Comparison of ENCODE assay signal across 1 cellular context in the genomic region with DNA sequence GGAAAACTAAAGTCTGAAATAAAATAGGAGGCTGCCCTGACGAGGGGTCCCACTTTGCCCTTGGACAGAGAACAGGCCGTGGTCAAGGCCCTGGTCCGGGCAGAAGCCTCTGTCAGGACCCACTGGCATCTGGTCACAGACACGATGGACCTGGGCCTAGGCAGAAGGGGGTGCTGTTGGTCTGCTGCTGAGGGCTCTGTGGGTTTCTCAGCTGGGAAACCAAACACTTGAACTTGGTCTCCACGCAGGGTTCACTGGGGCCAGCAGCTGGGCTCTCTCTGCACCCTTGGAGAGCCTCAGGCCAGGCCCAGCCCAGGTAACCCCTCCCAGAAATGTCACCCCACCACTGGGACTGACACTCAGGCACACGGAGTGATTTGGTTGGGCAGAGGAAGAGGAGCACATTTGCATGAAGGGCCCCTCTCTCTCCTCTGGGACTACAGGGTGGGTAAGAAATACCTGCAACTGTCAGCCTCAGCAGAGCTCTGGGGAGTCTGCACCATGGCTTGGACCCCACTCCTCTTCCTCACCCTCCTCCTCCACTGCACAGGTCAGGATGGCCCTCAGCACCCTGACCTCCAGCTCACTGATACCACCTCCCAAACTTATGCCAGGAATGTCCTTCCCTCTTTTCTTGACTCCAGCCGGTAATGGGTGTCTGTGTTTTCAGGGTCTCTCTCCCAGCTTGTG.
A peak's percentile ranks its signal among the peaks of the same experiment; 100 is the strongest.
TF ChIP-seq lines count a peak whose summit lies in the region.

No MANE protein-coding gene starts in this region.

TF ChIP-seq in K562, 482 proteins besides CTCF, POLR2A, EP300 and RAD21 (continued from another document):
- TF ChIP-seq, protein P1, sequence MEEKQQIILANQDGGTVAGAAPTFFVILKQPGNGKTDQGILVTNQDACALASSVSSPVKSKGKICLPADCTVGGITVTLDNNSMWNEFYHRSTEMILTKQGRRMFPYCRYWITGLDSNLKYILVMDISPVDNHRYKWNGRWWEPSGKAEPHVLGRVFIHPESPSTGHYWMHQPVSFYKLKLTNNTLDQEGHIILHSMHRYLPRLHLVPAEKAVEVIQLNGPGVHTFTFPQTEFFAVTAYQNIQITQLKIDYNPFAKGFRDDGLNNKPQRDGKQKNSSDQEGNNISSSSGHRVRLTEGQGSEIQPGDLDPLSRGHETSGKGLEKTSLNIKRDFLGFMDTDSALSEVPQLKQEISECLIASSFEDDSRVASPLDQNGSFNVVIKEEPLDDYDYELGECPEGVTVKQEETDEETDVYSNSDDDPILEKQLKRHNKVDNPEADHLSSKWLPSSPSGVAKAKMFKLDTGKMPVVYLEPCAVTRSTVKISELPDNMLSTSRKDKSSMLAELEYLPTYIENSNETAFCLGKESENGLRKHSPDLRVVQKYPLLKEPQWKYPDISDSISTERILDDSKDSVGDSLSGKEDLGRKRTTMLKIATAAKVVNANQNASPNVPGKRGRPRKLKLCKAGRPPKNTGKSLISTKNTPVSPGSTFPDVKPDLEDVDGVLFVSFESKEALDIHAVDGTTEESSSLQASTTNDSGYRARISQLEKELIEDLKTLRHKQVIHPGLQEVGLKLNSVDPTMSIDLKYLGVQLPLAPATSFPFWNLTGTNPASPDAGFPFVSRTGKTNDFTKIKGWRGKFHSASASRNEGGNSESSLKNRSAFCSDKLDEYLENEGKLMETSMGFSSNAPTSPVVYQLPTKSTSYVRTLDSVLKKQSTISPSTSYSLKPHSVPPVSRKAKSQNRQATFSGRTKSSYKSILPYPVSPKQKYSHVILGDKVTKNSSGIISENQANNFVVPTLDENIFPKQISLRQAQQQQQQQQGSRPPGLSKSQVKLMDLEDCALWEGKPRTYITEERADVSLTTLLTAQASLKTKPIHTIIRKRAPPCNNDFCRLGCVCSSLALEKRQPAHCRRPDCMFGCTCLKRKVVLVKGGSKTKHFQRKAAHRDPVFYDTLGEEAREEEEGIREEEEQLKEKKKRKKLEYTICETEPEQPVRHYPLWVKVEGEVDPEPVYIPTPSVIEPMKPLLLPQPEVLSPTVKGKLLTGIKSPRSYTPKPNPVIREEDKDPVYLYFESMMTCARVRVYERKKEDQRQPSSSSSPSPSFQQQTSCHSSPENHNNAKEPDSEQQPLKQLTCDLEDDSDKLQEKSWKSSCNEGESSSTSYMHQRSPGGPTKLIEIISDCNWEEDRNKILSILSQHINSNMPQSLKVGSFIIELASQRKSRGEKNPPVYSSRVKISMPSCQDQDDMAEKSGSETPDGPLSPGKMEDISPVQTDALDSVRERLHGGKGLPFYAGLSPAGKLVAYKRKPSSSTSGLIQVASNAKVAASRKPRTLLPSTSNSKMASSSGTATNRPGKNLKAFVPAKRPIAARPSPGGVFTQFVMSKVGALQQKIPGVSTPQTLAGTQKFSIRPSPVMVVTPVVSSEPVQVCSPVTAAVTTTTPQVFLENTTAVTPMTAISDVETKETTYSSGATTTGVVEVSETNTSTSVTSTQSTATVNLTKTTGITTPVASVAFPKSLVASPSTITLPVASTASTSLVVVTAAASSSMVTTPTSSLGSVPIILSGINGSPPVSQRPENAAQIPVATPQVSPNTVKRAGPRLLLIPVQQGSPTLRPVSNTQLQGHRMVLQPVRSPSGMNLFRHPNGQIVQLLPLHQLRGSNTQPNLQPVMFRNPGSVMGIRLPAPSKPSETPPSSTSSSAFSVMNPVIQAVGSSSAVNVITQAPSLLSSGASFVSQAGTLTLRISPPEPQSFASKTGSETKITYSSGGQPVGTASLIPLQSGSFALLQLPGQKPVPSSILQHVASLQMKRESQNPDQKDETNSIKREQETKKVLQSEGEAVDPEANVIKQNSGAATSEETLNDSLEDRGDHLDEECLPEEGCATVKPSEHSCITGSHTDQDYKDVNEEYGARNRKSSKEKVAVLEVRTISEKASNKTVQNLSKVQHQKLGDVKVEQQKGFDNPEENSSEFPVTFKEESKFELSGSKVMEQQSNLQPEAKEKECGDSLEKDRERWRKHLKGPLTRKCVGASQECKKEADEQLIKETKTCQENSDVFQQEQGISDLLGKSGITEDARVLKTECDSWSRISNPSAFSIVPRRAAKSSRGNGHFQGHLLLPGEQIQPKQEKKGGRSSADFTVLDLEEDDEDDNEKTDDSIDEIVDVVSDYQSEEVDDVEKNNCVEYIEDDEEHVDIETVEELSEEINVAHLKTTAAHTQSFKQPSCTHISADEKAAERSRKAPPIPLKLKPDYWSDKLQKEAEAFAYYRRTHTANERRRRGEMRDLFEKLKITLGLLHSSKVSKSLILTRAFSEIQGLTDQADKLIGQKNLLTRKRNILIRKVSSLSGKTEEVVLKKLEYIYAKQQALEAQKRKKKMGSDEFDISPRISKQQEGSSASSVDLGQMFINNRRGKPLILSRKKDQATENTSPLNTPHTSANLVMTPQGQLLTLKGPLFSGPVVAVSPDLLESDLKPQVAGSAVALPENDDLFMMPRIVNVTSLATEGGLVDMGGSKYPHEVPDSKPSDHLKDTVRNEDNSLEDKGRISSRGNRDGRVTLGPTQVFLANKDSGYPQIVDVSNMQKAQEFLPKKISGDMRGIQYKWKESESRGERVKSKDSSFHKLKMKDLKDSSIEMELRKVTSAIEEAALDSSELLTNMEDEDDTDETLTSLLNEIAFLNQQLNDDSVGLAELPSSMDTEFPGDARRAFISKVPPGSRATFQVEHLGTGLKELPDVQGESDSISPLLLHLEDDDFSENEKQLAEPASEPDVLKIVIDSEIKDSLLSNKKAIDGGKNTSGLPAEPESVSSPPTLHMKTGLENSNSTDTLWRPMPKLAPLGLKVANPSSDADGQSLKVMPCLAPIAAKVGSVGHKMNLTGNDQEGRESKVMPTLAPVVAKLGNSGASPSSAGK (IDR thresholded peaks at IDR 0.05) = no peak
- peak; percentile 42; the same call in 1 of the 2 replicates for TF ChIP-seq NR3C1 (CRISPR knock-in tag; IDR thresholded peaks at IDR 0.05)
- TF ChIP-seq MAFG (tag; conservative IDR thresholded peaks at IDR 0.05) = no peak
- no peak for TF ChIP-seq LARP7 (IDR thresholded peaks at IDR 0.05)
- TF ChIP-seq COPS2 (conservative IDR thresholded peaks at IDR 0.05) = no peak
- TF ChIP-seq HES1 (IDR thresholded peaks at IDR 0.05; ENCODE audit: low read depth) = no peak
- no peak for TF ChIP-seq EHMT2 (IDR thresholded peaks at IDR 0.05)
